ENCODE assay signal across 1 cellular context in genomic region chr20:10674684-10675455, GRCh38.
TF ChIP-seq lines count a peak whose summit lies in the region.

No MANE protein-coding gene starts in this region.

TF ChIP-seq in HepG2, 621 proteins besides CTCF, POLR2A, EP300 and RAD21 (continued from another document):
- TF ChIP-seq ZNF512 (CRISPR knock-in tag; IDR thresholded peaks at IDR 0.05) (peak; percentile 81; the same call in 1 of the 2 replicates), PCBP2 (optimal IDR thresholded peaks at IDR 0.05; ENCODE audit: low read depth, low read length, poor library complexity, severe bottlenecking) (no peak), SMAD3 (CRISPR knock-in tag; IDR thresholded peaks at IDR 0.05) (0 out of 2 replicates have a peak, but pooled peaks have one; percentile 67), CHCHD3 (CRISPR knock-in tag; IDR thresholded peaks at IDR 0.05) (0 out of 2 replicates have a peak, but pooled peaks have one; percentile 26), BRCA1 (CRISPR knock-in tag; IDR thresholded peaks at IDR 0.05) (no peak), MEF2D (CRISPR knock-in tag; IDR thresholded peaks at IDR 0.05) (peak; percentile 83), CREM (IDR thresholded peaks at IDR 0.05) (no peak), CREM (CRISPR knock-in tag; IDR thresholded peaks at IDR 0.05) (no peak), ZNF503 (CRISPR knock-in tag; IDR thresholded peaks at IDR 0.05) (peak; percentile 12; the same call in 1 of the 2 replicates), GATA4 (IDR thresholded peaks at IDR 0.05; ENCODE audit: borderline replicate concordance, low read depth) (peak; percentile 21; the same call in 1 of the 2 replicates)
